In genomic region chr18:75477913-75478312, GRCh38 we compare ENCODE assay signal across 1 cellular context.
TF ChIP-seq lines count a peak whose summit lies in the region.

No MANE protein-coding gene starts in this region.

TF ChIP-seq in GM12878, 131 proteins besides CTCF, POLR2A, EP300 and RAD21 (continued from another document):
- TF ChIP-seq ATF3 (IDR thresholded peaks at IDR 0.05; ENCODE audit: borderline replicate concordance, extremely low read depth, low read depth, low read length) (no peak), SPI1 (IDR thresholded peaks at IDR 0.05; ENCODE audit: borderline replicate concordance, insufficient read depth, low read depth, low read length) (no peak)
